Comparison of ENCODE assay signal across 18 cellular contexts in genomic region chr7:139515266-139515665, GRCh38. TPM values are rescaled to one million over a fixed set of nuclear protein-coding genes. Genes with fewer than 3 reads are reported as not detected.
A peak's percentile ranks its signal among the peaks of the same experiment; 100 is the strongest.
DNase-seq lines count a peak whose midpoint lies in the region; ATAC-seq, FAIRE-seq and TF ChIP-seq lines count a peak whose summit lies in the region.
"Had no signal": no experiment of that assay in that cellular context is flagged by ENCODE, and none has a peak within 500 bp of the region (broad histone marks: within the 10 kb centered on the region; RNA-seq: fewer than 3 reads in every experiment).

No MANE protein-coding gene starts in this region.

- H2AFZ ChIP-seq in neural progenitor cell (replicated peaks): no peak overlapping the region

- no peak overlapping the region for H3K4me3 Mint-ChIP-seq in endodermal cell
- H3K4me3 Mint-ChIP-seq in neural progenitor cell: no peak overlapping the region
- H3K4me3 Mint-ChIP-seq: CD4-positive, CD25-positive, alpha-beta regulatory T cell; IgD-negative memory B cell had no signal

- TF ChIP-seq EP300 in upper lobe of left lung (IDR thresholded peaks at IDR 0.05): no peak

- H3K4me2 ChIP-seq in neural progenitor cell: no peak overlapping the region
- H3K4me2 ChIP-seq: BLaER1 treated with 17β-estradiol and CSF1 and Interleukin-3, amounts not matched to agents 10 nM and 100 nM had no signal

- TF ChIP-seq CTCF in endodermal cell (conservative IDR thresholded peaks at IDR 0.05) (no peak), neural progenitor cell (IDR thresholded peaks at IDR 0.05) (no peak), upper lobe of left lung (IDR thresholded peaks at IDR 0.05) (no peak)

- no peaks in the 10 kb centered on the region for H3F3A ChIP-seq in neural progenitor cell (ENCODE audit: low read depth)

- no peak for FAIRE-seq in GM12892 (lab: Jason Lieb, UNC)
- FAIRE-seq: GM18507 had no signal

- H3K4me1 ChIP-seq in endodermal cell (ENCODE audit: control insufficient read depth, insufficient read depth, low read length) (no peaks in the 10 kb centered on the region), neural progenitor cell (peaks cover 4% of the 10 kb centered on the region), upper lobe of left lung (no peaks in the 10 kb centered on the region)
- H3K4me1 ChIP-seq: BLaER1 treated with 17β-estradiol and CSF1 and Interleukin-3, amounts not matched to agents 10 nM and 100 nM had no signal

- H3K36me3 Mint-ChIP-seq in endodermal cell (ENCODE audit: low read depth) (no peaks in the 10 kb centered on the region), neural progenitor cell (no peaks in the 10 kb centered on the region)
- H3K36me3 Mint-ChIP-seq: CD4-positive, CD25-positive, alpha-beta regulatory T cell; IgD-negative memory B cell had no signal

- 82 to 84% methylated on average over 6 to 8 of the region's 8 CpGs for WGBS in endodermal cell (ENCODE audit: insufficient coverage in 1 of 2, insufficient read length in 1 of 2), 2 experiments
- WGBS in upper lobe of left lung, 2 donors: 85 to 88% methylated on average over 8 of the region's 8 CpGs

- peak; percentile 71 for DNase-seq in H7
- DNase-seq in endodermal cell: peak; percentile 69
- DNase-seq in iPS-NIHi11 (ENCODE audit: low spot score): peak; percentile 36
- peak; percentile 28 for DNase-seq in neural progenitor cell (ENCODE audit: low spot score)
- DNase-seq in upper lobe of left lung: no peak
- no peak for DNase-seq in GM12892 (ENCODE audit: insufficient read length)
- DNase-seq: ACHN; CD4-positive, CD25-positive, alpha-beta regulatory T cell; DMS53; GOT3 had no signal

- no peak overlapping the region for H3K27ac ChIP-seq in endodermal cell (ENCODE audit: low read depth, low read length)
- no peak overlapping the region for H3K27ac ChIP-seq in neural progenitor cell
- H3K27ac ChIP-seq in upper lobe of left lung: no peak overlapping the region
- H3K27ac ChIP-seq: BLaER1 treated with 17β-estradiol and CSF1 and Interleukin-3, amounts not matched to agents 10 nM and 100 nM had no signal

- H3K27me3 Mint-ChIP-seq in endodermal cell (ENCODE audit: insufficient read depth) (peaks cover 3% of the 10 kb centered on the region), neural progenitor cell (ENCODE audit: insufficient read depth, low read depth) (peaks cover 15% of the 10 kb centered on the region)

- H3K4me3 ChIP-seq in H7 (ENCODE audit: insufficient read depth, low read depth, low read length) (no peak overlapping the region), endodermal cell (ENCODE audit: low read length) (no peak overlapping the region), neural progenitor cell (no peak overlapping the region), upper lobe of left lung (no peak overlapping the region)
- H3K4me3 ChIP-seq: BLaER1 treated with 17β-estradiol and CSF1 and Interleukin-3, amounts not matched to agents 10 nM and 100 nM had no signal

- H3K27me3 ChIP-seq in H7 (ENCODE audit: control insufficient read depth, insufficient read depth, low read length) (no peaks in the 10 kb centered on the region), endodermal cell (ENCODE audit: control insufficient read depth, insufficient read depth, low read length, poor library complexity, severe bottlenecking) (no peaks in the 10 kb centered on the region), neural progenitor cell (no peaks in the 10 kb centered on the region), upper lobe of left lung (no peaks in the 10 kb centered on the region)
- H3K27me3 ChIP-seq: BLaER1 treated with 17β-estradiol and CSF1 and Interleukin-3, amounts not matched to agents 10 nM and 100 nM had no signal

- no peak overlapping the region for H3K9ac ChIP-seq in endodermal cell (ENCODE audit: extremely low read depth, low read length, poor library complexity, severe bottlenecking)
- H3K9ac ChIP-seq in neural progenitor cell: no peak overlapping the region
- H3K9ac ChIP-seq: BLaER1 treated with 17β-estradiol and CSF1 and Interleukin-3, amounts not matched to agents 10 nM and 100 nM had no signal

- no peaks in the 10 kb centered on the region for H3K9me3 ChIP-seq in endodermal cell (ENCODE audit: control insufficient read depth, low read length)
- H3K9me3 ChIP-seq in neural progenitor cell (ENCODE audit: low read depth): no peaks in the 10 kb centered on the region
- H3K9me3 ChIP-seq in upper lobe of left lung: no peaks in the 10 kb centered on the region

- H3K27ac Mint-ChIP-seq in endodermal cell (no peak overlapping the region), neural progenitor cell (no peak overlapping the region)
- H3K27ac Mint-ChIP-seq: CD4-positive, CD25-positive, alpha-beta regulatory T cell; IgD-negative memory B cell had no signal

- H3K4me1 Mint-ChIP-seq in endodermal cell (no peaks in the 10 kb centered on the region), neural progenitor cell (peaks cover 20% of the 10 kb centered on the region)
- H3K4me1 Mint-ChIP-seq: CD4-positive, CD25-positive, alpha-beta regulatory T cell had no signal

- peaks cover under 1% of the 10 kb centered on the region for H3K9me3 Mint-ChIP-seq in endodermal cell
- H3K9me3 Mint-ChIP-seq in neural progenitor cell: no peaks in the 10 kb centered on the region
- H3K9me3 Mint-ChIP-seq: IgD-negative memory B cell had no signal

- H3K36me3 ChIP-seq in H7 (replicated peaks; ENCODE audit: control insufficient read depth, insufficient read depth, low read length) (no peaks in the 10 kb centered on the region), endodermal cell (ENCODE audit: control insufficient read depth, insufficient read depth, low read length) (no peaks in the 10 kb centered on the region), neural progenitor cell (no peaks in the 10 kb centered on the region), upper lobe of left lung (no peaks in the 10 kb centered on the region)
- H3K36me3 ChIP-seq: BLaER1 treated with 17β-estradiol and CSF1 and Interleukin-3, amounts not matched to agents 10 nM and 100 nM had no signal

- TF ChIP-seq POLR2A in upper lobe of left lung (IDR thresholded peaks at IDR 0.05) (no peak), GM12892 (IDR thresholded peaks at IDR 0.05; ENCODE audit: low read depth, low read length) (no peak)

- no peak for ATAC-seq in upper lobe of left lung (ENCODE audit: low FRiP score in 2 of 2)
- no peak for ATAC-seq in HG03045 (IDR thresholded peaks at IDR 0.05; ENCODE audit: unreplicated experiment)
- ATAC-seq in HG02759 (IDR thresholded peaks at IDR 0.05; ENCODE audit: unreplicated experiment): no peak
- ATAC-seq: HCT116 had no signal

- H4K20me1 ChIP-seq in neural progenitor cell (ENCODE audit: low read depth): no peaks in the 10 kb centered on the region
- H4K20me1 ChIP-seq: BLaER1 treated with 17β-estradiol and CSF1 and Interleukin-3, amounts not matched to agents 10 nM and 100 nM had no signal

- H3K79me2 ChIP-seq in neural progenitor cell (ENCODE audit: low read depth): no peaks in the 10 kb centered on the region

RNA-seq across cellular contexts. Expression of gene CLEC2L, which starts 8.2 kb away (rescaled TPM):
- not detected in 2 replicates for total RNA-seq in H7 (2014; rRNA removed; shearing (Covaris generic))
- total RNA-seq in endodermal cell (1 to 10 TPM; 1.2 to 1.5 TPM), neural progenitor cell (ENCODE audit: low replicate concordance) (0.15 and 0.50 TPM in 2 replicates), upper lobe of left lung (not detected)
- polyA plus RNA-seq in endodermal cell (2013, experiment 1 of 2): 0.61 TPM
- 0.41 TPM for polyA plus RNA-seq in endodermal cell (2013, experiment 2 of 2)
- polyA plus RNA-seq in GM12892 (2012; ENCODE audit: missing spikeins): not detected
- total RNA-seq: A172, HT-29 had no signal
- polyA plus RNA-seq: CD4-positive, CD25-positive, alpha-beta regulatory T cell; IgD-negative memory B cell had no signal

RNA-seq across cellular contexts. Expression of gene KLRG2, which starts 31.8 kb away (rescaled TPM):
- 9.2 and 11.5 TPM in 2 replicates for total RNA-seq in H7 (2014; rRNA removed; shearing (Covaris generic))
- total RNA-seq in endodermal cell (1 to 10 TPM; 1.9 to 4.2 TPM), neural progenitor cell (ENCODE audit: low replicate concordance) (1.0 and 4.2 TPM in 2 replicates), upper lobe of left lung (10 to 100 TPM in 3 of 6 donors, 1 to 10 TPM in 3; 5.9 to 12.6 (median 10.0) TPM)
- polyA plus RNA-seq in endodermal cell (2013, experiment 1 of 2): 0.89 TPM
- polyA plus RNA-seq in endodermal cell (2013, experiment 2 of 2): 0.83 TPM
- not detected for polyA plus RNA-seq in GM12892 (2012; ENCODE audit: missing spikeins)
- total RNA-seq: A172; CD4-positive, CD25-positive, alpha-beta regulatory T cell; HT-29 had no signal
- polyA plus RNA-seq: CD4-positive, CD25-positive, alpha-beta regulatory T cell; IgD-negative memory B cell had no signal

Comparison
In these comparisons a context has a peak if more than half of its experiments do, and no peak if none do; other contexts are left out.
1. DNase-seq: peak in H7 (single experiment), endodermal cell (single experiment), iPS-NIHi11 (single experiment) and neural progenitor cell (single experiment); none in upper lobe of left lung (0 of 2) and GM12892 (single experiment).